8 cellular contexts compared by ENCODE assay signal in genomic region chr15:40044717-40045571, GRCh38. TPM values are rescaled to one million over a fixed set of nuclear protein-coding genes. Genes with fewer than 3 reads are reported as not detected.
DNase-seq lines count a peak whose midpoint lies in the region; ATAC-seq, FAIRE-seq and TF ChIP-seq lines count a peak whose summit lies in the region.

No MANE protein-coding gene starts in this region.

- no peaks in the 10 kb centered on the region for H4K20me1 ChIP-seq in HepG2 (ENCODE audit: insufficient read depth, low read length)

- no TSS peak for BruUV-seq in HepG2 (replicated peaks; lab: Mats Ljungman, UMichigan)

- peak overlapping the region; percentile 34; the same call in 1 of the 2 replicates for H3K9ac ChIP-seq in HepG2 (ENCODE audit: insufficient read depth, low read depth, low read length)

- DNase-seq in AG09319 (ENCODE audit: extremely low read depth, low read depth) (peak; percentile 51), NCI-H2227 treated with DMSO at 0.1 percent for 48 hours (lab: John Stamatoyannopoulos, UW) (peak; percentile 62), cerebellum (ENCODE audit: low spot score) (peak; percentile 85), HepG2 (ENCODE audit: low spot score) (peak; percentile 56)
- DNase-seq in activated CD4-positive, CD25-positive, alpha-beta regulatory T cell treated with anti-CD3 and anti-CD28 coated beads, Interleukin-2, amount 50 U/mL, for 72 hours, result peak; percentile 83
- DNase-seq in stimulated activated CD4-positive, alpha-beta T cell treated with anti-CD3 and anti-CD28 coated beads, Interleukin-4, amount 100 ng/mL, for 1 hour, result peak; percentile 90

- peak; percentile 61 for ATAC-seq in GM18873 (IDR thresholded peaks at IDR 0.05; ENCODE audit: low FRiP score, unreplicated experiment)
- peak; percentile 60 for ATAC-seq in HG03139 (IDR thresholded peaks at IDR 0.05; ENCODE audit: unreplicated experiment)
- peak; percentile 88 for ATAC-seq in HepG2

- FAIRE-seq in HepG2 (lab: Jason Lieb, UNC), result no peak

- 3% methylated on average over 19 of the region's 22 CpGs for WGBS in HepG2 (ENCODE audit: low lambda C conversion rate)

- H3K27ac ChIP-seq in HepG2 (ENCODE audit: extremely low read length, insufficient read depth, low read length), result peak overlapping the region; percentile 15

- no peaks in the 10 kb centered on the region for H3K27me3 ChIP-seq in HepG2 (ENCODE audit: control insufficient read depth in 1 of 2, insufficient read depth in 2 of 2, low read length in 2 of 2)

- TF ChIP-seq RAD21 in HepG2 (CRISPR knock-in tag; IDR thresholded peaks at IDR 0.05), result peak; percentile 98

- intact Hi-C loops in HepG2 (cut with micrococcal nuclease; ENCODE audit: unreplicated experiment), result loop anchor here (1.0 to 5.0 kb wide), 2 partner anchors 117 to 229 kb away; partner anchors contain the start of gene BUB1B

- no peaks in the 10 kb centered on the region for H3K36me3 ChIP-seq in HepG2 (replicated peaks in 1 of 2; ENCODE audit: control insufficient read depth in 1 of 2, insufficient read depth in 2 of 2, low read length in 2 of 2)

- peaks cover 54% of the 10 kb centered on the region for H3K4me1 ChIP-seq in HepG2 (ENCODE audit: insufficient read depth, low read length)

- CTCF ChIA-PET in HepG2 (lab: Yijun Ruan, JAX; ENCODE audit: low intra/inter-chr PET ratio, low total read pairs), result interaction anchor here (1.2 to 2.3 kb wide), 3 partner anchors 64 to 230 kb away, joined by 5 to 19 read pairs (median 7); partner anchors contain the start of gene BMF

- POLR2A ChIA-PET in HepG2 (lab: Yijun Ruan, JAX), result interaction anchor here (0.8 to 3.1 kb wide), 7 partner anchors 25 to 62 kb away, joined by 3 to 15 read pairs (median 3); no protein-coding TSS in a partner anchor

- no peaks in the 10 kb centered on the region for H3K79me2 ChIP-seq in HepG2 (ENCODE audit: insufficient read depth, low read length)

- in situ Hi-C loops in HepG2 (cut with HindIII; ENCODE audit: extremely low pct_ligation_motif_present, low pct_unique_long_range_greater_than_20kb), result loop anchor here (5.0 to 10.0 kb wide), 3 partner anchors 67 to 227 kb away; partner anchors contain the start of gene BUB1B

- no peak overlapping the region for H2AFZ ChIP-seq in HepG2 (ENCODE audit: low read length)

- peak overlapping the region; percentile 77 for H3K4me2 ChIP-seq in HepG2 (ENCODE audit: low read depth, low read length)

- TF ChIP-seq CTCF in AG09319 (IDR thresholded peaks at IDR 0.05; ENCODE audit: low read depth, low read length) (peak; percentile 97), HepG2 (CRISPR knock-in tag; IDR thresholded peaks at IDR 0.05) (peak; percentile 99)

- TF ChIP-seq EP300 in HepG2 (IDR thresholded peaks at IDR 0.05; ENCODE audit: low read depth in 2 of 2, low read length in 2 of 2) (no peak), HepG2 (CRISPR knock-in tag; IDR thresholded peaks at IDR 0.05; ENCODE audit: borderline replicate concordance) (no peak)

- no peak for TF ChIP-seq POLR2A in HepG2 (IDR thresholded peaks at IDR 0.05; ENCODE audit: insufficient read depth in 1 of 2, low read depth in 2 of 2, low read length in 2 of 2)

- H3K4me3 ChIP-seq in HepG2 (replicated peaks in 1 of 3; ENCODE audit: insufficient read depth in 1 of 3, low read depth in 2 of 3, low read length in 3 of 3), result peak overlapping the region; percentile 14 to 60 (median 50); a peak in 5 of 6 replicates

- H3K9me3 ChIP-seq in HepG2 (ENCODE audit: low read length), result no peaks in the 10 kb centered on the region

TF ChIP-seq in HepG2, 621 proteins besides CTCF, POLR2A, EP300 and RAD21 (continues in another document):
- TF ChIP-seq MAFK (conservative IDR thresholded peaks at IDR 0.05 in 1 of 2, IDR thresholded peaks at IDR 0.05 in 1 of 2; ENCODE audit: low read length in 2 of 2) (no peak), DMAP1 (CRISPR knock-in tag; IDR thresholded peaks at IDR 0.05) (no peak), SP1 (IDR thresholded peaks at IDR 0.05) (no peak), SP1 (CRISPR knock-in tag; IDR thresholded peaks at IDR 0.05) (peak; percentile 63), RELA (CRISPR knock-in tag; IDR thresholded peaks at IDR 0.05) (peak; percentile 61; the same call in 1 of the 2 replicates), REST (IDR thresholded peaks at IDR 0.05; ENCODE audit: borderline replicate concordance in 1 of 2, low read depth in 1 of 2, low read length in 2 of 2) (0 out of 4 replicates have a peak, but pooled peaks of 1 of the 2 experiments have one; percentile 4), ZKSCAN5 (CRISPR knock-in tag; IDR thresholded peaks at IDR 0.05) (no peak), TEAD3 (CRISPR knock-in tag; optimal IDR thresholded peaks at IDR 0.05; ENCODE audit: borderline replicate concordance) (peak; percentile 55), KAT8 (CRISPR knock-in tag; IDR thresholded peaks at IDR 0.05) (peak; percentile 30; the same call in 1 of the 2 replicates), ZNF512B (CRISPR knock-in tag; IDR thresholded peaks at IDR 0.05; ENCODE audit: borderline replicate concordance) (0 out of 2 replicates have a peak, but pooled peaks have one; percentile 46), ZNF652 (CRISPR knock-in tag; IDR thresholded peaks at IDR 0.05; ENCODE audit: borderline replicate concordance, low read depth) (peak; percentile 50; the same call in 1 of the 2 replicates), GATAD2A (CRISPR knock-in tag; IDR thresholded peaks at IDR 0.05) (peak; percentile 73)

RNA-seq across cellular contexts. Expression of gene SRP14, which starts 6.0 kb away (rescaled TPM):
- total RNA-seq in cerebellum (84.8 TPM), HepG2 (2016; rRNA removed; fragmentation: Illumina TruSeq; extraction: Trizol) (208 and 346 TPM in 2 replicates)
- total RNA-seq in HepG2 (2016; cell fraction: cytosol; rRNA removed; fragmentation: Illumina TruSeq; extraction: Trizol; ENCODE audit: low read depth), result 41.2 and 44.6 TPM in 2 replicates
- 215 and 364 TPM in 2 replicates for total RNA-seq in HepG2 (2016; cell fraction: insoluble cytoplasmic fraction; rRNA removed; fragmentation: Illumina TruSeq; extraction: Trizol)
- 66.6 and 67.3 TPM in 2 replicates for total RNA-seq in HepG2 (2016; cell fraction: membrane; rRNA removed; fragmentation: Illumina TruSeq; extraction: Trizol)
- 83.4 and 83.7 TPM in 2 replicates for total RNA-seq in HepG2 (2016; cell fraction: nucleus; rRNA removed; fragmentation: Illumina TruSeq; extraction: Trizol)
- 257 and 356 TPM in 2 replicates for polyA plus RNA-seq in HepG2 (2011; rRNA removed)
- 182 and 220 TPM in 2 replicates for polyA plus RNA-seq in HepG2 (2011; cell fraction: cytosol; rRNA removed)
- 51.4 and 52.1 TPM in 2 replicates for polyA plus RNA-seq in HepG2 (2011; cell fraction: nucleus; rRNA removed)
- polyA plus RNA-seq in HepG2 (2012), result 184 and 206 TPM in 2 replicates
- polyA plus RNA-seq in HepG2 (2016; cell fraction: cytosol; fragmentation: Illumina TruSeq; extraction: Trizol; ENCODE audit: low read depth), result 72.3 and 76.1 TPM in 2 replicates
- polyA plus RNA-seq in HepG2 (2016; cell fraction: insoluble cytoplasmic fraction; fragmentation: Illumina TruSeq; extraction: Trizol; ENCODE audit: low read depth), result 607 and 646 TPM in 2 replicates
- polyA plus RNA-seq in HepG2 (2016; cell fraction: membrane; fragmentation: Illumina TruSeq; extraction: Trizol; ENCODE audit: low read depth), result 102 TPM in 2 replicates
- polyA plus RNA-seq in HepG2 (2016; cell fraction: nucleus; fragmentation: Illumina TruSeq; extraction: Trizol; ENCODE audit: insufficient read depth, low read depth), result 218 and 240 TPM in 2 replicates
- polyA minus RNA-seq in HepG2 (2011; rRNA and poly(A)+ RNA removed; ENCODE audit: low replicate concordance), result 39.8 and 85.1 TPM in 2 replicates
- 43.2 and 55.2 TPM in 2 replicates for polyA minus RNA-seq in HepG2 (2011; cell fraction: cytosol; rRNA and poly(A)+ RNA removed)
- polyA minus RNA-seq in HepG2 (2011; cell fraction: nucleus; rRNA and poly(A)+ RNA removed), result 31.1 and 41.5 TPM in 2 replicates

Comparison
In these comparisons a context has a peak if more than half of its experiments do, and no peak if none do; other contexts are left out.
1. Peak in every context shown above with its lines: DNase-seq, ATAC-seq, H3K4me3 ChIP-seq and H3K27ac ChIP-seq.